ENCODE assay signal across 27 cellular contexts in genomic region chr13:67878376-67878775, GRCh38.
"Had no signal": no experiment of that assay in that cellular context is flagged by ENCODE, and none has a peak within 500 bp of the region (broad histone marks: within the 10 kb centered on the region; RNA-seq: fewer than 3 reads in every experiment).

No MANE protein-coding gene starts in this region.

- H3K27ac Mint-ChIP-seq: mesothelial cell of epicardium; naive B cell; natural killer cell; nephron progenitor cell; neural progenitor cell; progenitor cell of endocrine pancreas; stimulated activated naive CD8-positive, alpha-beta T cell treated with anti-CD3 and anti-CD28 coated beads, Interleukin-15, Interleukin-2, amounts not matched to agents 100 ng/mL and 50 ng/mL, for 24 hours; type B pancreatic cell had no signal

- H3K9ac ChIP-seq: neural progenitor cell had no signal

- H3K9me3 ChIP-seq: ovary, right atrium auricular region, right lobe of liver, suprapubic skin, thoracic aorta, tibial artery, vagina had no signal

- H3K36me3 ChIP-seq: heart right ventricle, left lung, neural progenitor cell, ovary, right atrium auricular region, right lobe of liver, suprapubic skin, thoracic aorta, tibial artery, vagina had no signal

- DNase-seq: heart right ventricle; left colon; left lung; mesendoderm; naive B cell; natural killer cell; nephron progenitor cell; ovary; stimulated activated CD4-positive, alpha-beta T cell treated with anti-CD3 and anti-CD28 coated beads, Interleukin-12 subunit alpha, Interleukin-12 subunit beta, amount 100 ng/mL, for 4 hours; stimulated activated CD4-positive, alpha-beta T cell treated with anti-CD3 and anti-CD28 coated beads, Interleukin-15, amount 100 ng/mL, for 24 hours; stimulated activated CD4-positive, alpha-beta T cell treated with anti-CD3 and anti-CD28 coated beads, Interleukin-2, amount 100 ng/mL, for 24 hours; stimulated activated CD4-positive, alpha-beta T cell treated with anti-CD3 and anti-CD28 coated beads, Interleukin-4, amount 100 ng/mL, for 1 hour; stimulated activated naive CD4-positive, alpha-beta T cell; tibial artery had no signal

- ATAC-seq: heart right ventricle, left colon, left lung, natural killer cell had no signal

- H3K4me2 ChIP-seq: hepatocyte, neural progenitor cell, smooth muscle cell had no signal

- H3K4me1 ChIP-seq: heart right ventricle, left lung, neural progenitor cell, right atrium auricular region, right lobe of liver, suprapubic skin, tibial artery, vagina had no signal

- H3K27me3 Mint-ChIP-seq: naive B cell; progenitor cell of endocrine pancreas; stimulated activated naive CD8-positive, alpha-beta T cell treated with anti-CD3 and anti-CD28 coated beads, Interleukin-15, Interleukin-2, amounts not matched to agents 100 ng/mL and 50 ng/mL, for 24 hours; type B pancreatic cell had no signal

- H3K36me3 Mint-ChIP-seq: mesothelial cell of epicardium, naive B cell, neural progenitor cell, type B pancreatic cell had no signal

- H3K27ac ChIP-seq: heart right ventricle, hepatocyte, left lung, neural progenitor cell, ovary, right atrium auricular region, right lobe of liver, suprapubic skin, thoracic aorta, tibial artery, vagina had no signal

- H3K27me3 ChIP-seq: heart right ventricle, hepatocyte, left lung, neural progenitor cell, ovary, right atrium auricular region, right lobe of liver, suprapubic skin, tibial artery, vagina had no signal

- H3K4me1 Mint-ChIP-seq: mesothelial cell of epicardium, naive B cell, natural killer cell, nephron progenitor cell, neural progenitor cell had no signal

- H3K4me3 ChIP-seq: heart right ventricle, hepatocyte, left lung, lung, neural progenitor cell, ovary, right atrium auricular region, right lobe of liver, smooth muscle cell, suprapubic skin, thoracic aorta, tibial artery, vagina had no signal

- H2AFZ ChIP-seq: hepatocyte, neural progenitor cell had no signal

- H3K4me3 Mint-ChIP-seq: mesothelial cell of epicardium; naive B cell; natural killer cell; nephron progenitor cell; neural progenitor cell; stimulated activated naive CD8-positive, alpha-beta T cell treated with anti-CD3 and anti-CD28 coated beads, Interleukin-15, Interleukin-2, amounts not matched to agents 100 ng/mL and 50 ng/mL, for 24 hours; type B pancreatic cell had no signal

- H3K9me3 Mint-ChIP-seq: nephron progenitor cell, type B pancreatic cell had no signal
